In the genomic region with DNA sequence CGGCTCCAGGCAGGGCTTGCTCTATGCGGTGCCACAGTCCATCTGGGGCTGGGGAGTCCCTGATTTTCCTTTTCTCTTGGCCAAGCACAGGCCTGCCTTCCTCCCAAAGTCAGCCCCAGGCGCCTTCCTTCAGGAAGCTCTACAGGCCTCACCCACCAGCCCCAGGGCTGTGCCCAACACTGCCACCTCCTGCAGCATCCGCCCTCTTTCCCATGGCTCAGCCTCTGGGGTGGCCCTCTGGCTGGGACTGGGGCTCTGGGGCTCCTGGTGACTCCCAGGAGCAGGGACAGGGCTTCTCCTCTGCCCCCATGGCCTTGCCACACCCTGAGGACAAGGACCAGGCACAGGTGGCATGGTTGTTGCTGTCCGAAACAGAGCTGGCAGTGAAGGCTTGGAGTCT, we compare ENCODE assay signal across 9 cellular contexts. TPM values are rescaled to one million over a fixed set of nuclear protein-coding genes. Genes with fewer than 3 reads are reported as not detected.
A peak's percentile ranks its signal among the peaks of the same experiment; 100 is the strongest.
DNase-seq lines count a peak whose midpoint lies in the region; ATAC-seq, FAIRE-seq and TF ChIP-seq lines count a peak whose summit lies in the region.
"Had no signal": no experiment of that assay in that cellular context is flagged by ENCODE, and none has a peak within 500 bp of the region (broad histone marks: within the 10 kb centered on the region; RNA-seq: fewer than 3 reads in every experiment).

No MANE protein-coding gene starts in this region.

- H3K4me1 Mint-ChIP-seq in CD4-positive, alpha-beta T cell (ENCODE audit: low read depth) = peaks cover 4% of the 10 kb centered on the region

- no peak for FAIRE-seq in GM19239 (lab: Jason Lieb, UNC)

- intact Hi-C loops in CD4-positive, alpha-beta T cell (cut with DNase I, micrococcal nuclease) = no loop called here
- intact Hi-C loops in Right ventricle myocardium superior (cut with DNase I) = no loop called here

- H3K9me3 Mint-ChIP-seq in CD4-positive, alpha-beta T cell = no peaks in the 10 kb centered on the region

- no peak overlapping the region for H3K27ac Mint-ChIP-seq in CD4-positive, alpha-beta T cell

- no peak for ATAC-seq in CD4-positive, alpha-beta T cell (ENCODE audit: poor library complexity)
- ATAC-seq in SK-N-SH treated with all-trans-retinoic acid at 6 μM for 48 hours (peak; percentile 5; the same call in 1 of the 3 replicates), Right ventricle myocardium superior (ENCODE audit: poor library complexity) (peak; percentile 24), GM21576 (IDR thresholded peaks at IDR 0.05; ENCODE audit: unreplicated experiment) (no peak)

- H3K27ac ChIP-seq in CD4-positive, alpha-beta T cell (ENCODE audit: low read depth, low read length) = no peak overlapping the region
- H3K27ac ChIP-seq in parathyroid adenoma = peak overlapping the region; percentile 24

- H2AFZ ChIP-seq in parathyroid adenoma = peak overlapping the region; percentile 90

- H3K9ac ChIP-seq in parathyroid adenoma = no peak overlapping the region

- CTCF ChIA-PET in CD4-positive, alpha-beta T cell (lab: Charles Lee) = interaction anchor here (1.0 to 1.8 kb wide), 2 partner anchors 28 to 32 kb away, joined by 3 to 4 read pairs; no protein-coding TSS in a partner anchor

- peak overlapping the region; percentile 50 for H3K4me3 ChIP-seq in parathyroid adenoma (ENCODE audit: low read depth, low read length)

- no peaks in the 10 kb centered on the region for H3K36me3 ChIP-seq in parathyroid adenoma (ENCODE audit: control insufficient read depth, insufficient read depth, low read length)

- no peaks in the 10 kb centered on the region for H3K9me3 ChIP-seq in CD4-positive, alpha-beta T cell (ENCODE audit: control insufficient read depth, low read length)
- H3K9me3 ChIP-seq in parathyroid adenoma (ENCODE audit: control insufficient read depth, low read length) = no peaks in the 10 kb centered on the region

- no peaks in the 10 kb centered on the region for H3K27me3 Mint-ChIP-seq in CD4-positive, alpha-beta T cell

- H3K27me3 ChIP-seq in CD4-positive, alpha-beta T cell (ENCODE audit: control insufficient read depth, insufficient read depth, low read length) = no peaks in the 10 kb centered on the region
- H3K27me3 ChIP-seq in parathyroid adenoma (ENCODE audit: control insufficient read depth, insufficient read depth, low read length) = no peaks in the 10 kb centered on the region

- H3K4me1 ChIP-seq in parathyroid adenoma = no peaks in the 10 kb centered on the region

- DNase-seq in CD4-positive, alpha-beta T cell = no peak
- no peak for DNase-seq in Right ventricle myocardium superior
- DNase-seq in stimulated activated CD4-positive, alpha-beta T cell treated with anti-CD3 and anti-CD28 coated beads, Interleukin-4, amount 100 ng/mL, for 4 hours = no peak
- DNase-seq in GM19239 (ENCODE audit: insufficient read length, low spot score) = no peak
- DNase-seq in globus pallidus (ENCODE audit: low spot score) = no peak
- DNase-seq: erythroblast had no signal

- POLR2A ChIA-PET in CD4-positive, alpha-beta T cell (lab: Charles Lee) = interaction anchor here (1.3 kb wide), 1 partner anchor 32 kb away, joined by 4 read pairs; no protein-coding TSS in a partner anchor

- peak overlapping the region; percentile 87 for H3K4me2 ChIP-seq in parathyroid adenoma (ENCODE audit: low read length)

- H3K79me2 ChIP-seq in parathyroid adenoma = no peaks in the 10 kb centered on the region

- TF ChIP-seq CTCF in CD4-positive, alpha-beta T cell (IDR thresholded peaks at IDR 0.05) = no peak
- TF ChIP-seq CTCF in parathyroid adenoma (IDR thresholded peaks at IDR 0.05) = no peak

- H3K36me3 Mint-ChIP-seq in CD4-positive, alpha-beta T cell (ENCODE audit: low read depth) = no peaks in the 10 kb centered on the region

- peak overlapping the region; percentile 45 for H3K4me3 Mint-ChIP-seq in CD4-positive, alpha-beta T cell

TF ChIP-seq in SK-N-SH treated with all-trans-retinoic acid at 6 μM for 48 hours, 23 proteins besides CTCF, POLR2A, EP300 and RAD21:
- TF ChIP-seq ZFP30 (CRISPR knock-in tag; IDR thresholded peaks at IDR 0.05) (no peak), CSDC2 (CRISPR knock-in tag; IDR thresholded peaks at IDR 0.05) (no peak), OSR1 (CRISPR knock-in tag; IDR thresholded peaks at IDR 0.05) (no peak), PPARA (CRISPR knock-in tag; IDR thresholded peaks at IDR 0.05; ENCODE audit: borderline replicate concordance) (no peak), ZNF565 (CRISPR knock-in tag; conservative IDR thresholded peaks at IDR 0.05; ENCODE audit: low read depth) (no peak)
- TF ChIP-seq, protein P1, sequence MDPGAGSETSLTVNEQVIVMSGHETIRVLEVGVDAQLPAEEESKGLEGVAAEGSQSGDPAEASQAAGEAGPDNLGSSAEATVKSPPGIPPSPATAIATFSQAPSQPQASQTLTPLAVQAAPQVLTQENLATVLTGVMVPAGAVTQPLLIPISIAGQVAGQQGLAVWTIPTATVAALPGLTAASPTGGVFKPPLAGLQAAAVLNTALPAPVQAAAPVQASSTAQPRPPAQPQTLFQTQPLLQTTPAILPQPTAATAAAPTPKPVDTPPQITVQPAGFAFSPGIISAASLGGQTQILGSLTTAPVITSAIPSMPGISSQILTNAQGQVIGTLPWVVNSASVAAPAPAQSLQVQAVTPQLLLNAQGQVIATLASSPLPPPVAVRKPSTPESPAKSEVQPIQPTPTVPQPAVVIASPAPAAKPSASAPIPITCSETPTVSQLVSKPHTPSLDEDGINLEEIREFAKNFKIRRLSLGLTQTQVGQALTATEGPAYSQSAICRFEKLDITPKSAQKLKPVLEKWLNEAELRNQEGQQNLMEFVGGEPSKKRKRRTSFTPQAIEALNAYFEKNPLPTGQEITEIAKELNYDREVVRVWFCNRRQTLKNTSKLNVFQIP (CRISPR knock-in tag; IDR thresholded peaks at IDR 0.05; ENCODE audit: borderline replicate concordance, low read depth) = no peak
- TF ChIP-seq, protein P2, sequence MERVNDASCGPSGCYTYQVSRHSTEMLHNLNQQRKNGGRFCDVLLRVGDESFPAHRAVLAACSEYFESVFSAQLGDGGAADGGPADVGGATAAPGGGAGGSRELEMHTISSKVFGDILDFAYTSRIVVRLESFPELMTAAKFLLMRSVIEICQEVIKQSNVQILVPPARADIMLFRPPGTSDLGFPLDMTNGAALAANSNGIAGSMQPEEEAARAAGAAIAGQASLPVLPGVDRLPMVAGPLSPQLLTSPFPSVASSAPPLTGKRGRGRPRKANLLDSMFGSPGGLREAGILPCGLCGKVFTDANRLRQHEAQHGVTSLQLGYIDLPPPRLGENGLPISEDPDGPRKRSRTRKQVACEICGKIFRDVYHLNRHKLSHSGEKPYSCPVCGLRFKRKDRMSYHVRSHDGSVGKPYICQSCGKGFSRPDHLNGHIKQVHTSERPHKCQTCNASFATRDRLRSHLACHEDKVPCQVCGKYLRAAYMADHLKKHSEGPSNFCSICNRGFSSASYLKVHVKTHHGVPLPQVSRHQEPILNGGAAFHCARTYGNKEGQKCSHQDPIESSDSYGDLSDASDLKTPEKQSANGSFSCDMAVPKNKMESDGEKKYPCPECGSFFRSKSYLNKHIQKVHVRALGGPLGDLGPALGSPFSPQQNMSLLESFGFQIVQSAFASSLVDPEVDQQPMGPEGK (CRISPR knock-in tag; IDR thresholded peaks at IDR 0.05; ENCODE audit: borderline replicate concordance) = no peak
TF ChIP-seq in SK-N-SH treated with all-trans-retinoic acid at 6 μM for 48 hours: peak in this region for 0.

RNA-seq across cellular contexts. Expression of a gene that starts 0.8 kb away (rescaled TPM):
- total RNA-seq in CD4-positive, alpha-beta T cell = 1 to 10 TPM in 1 of 2 experiments, under 1 TPM in 1; 0.81 to 1.3 TPM
- 9.4 TPM for total RNA-seq in Right ventricle myocardium superior

RNA-seq across cellular contexts. Expression of a gene that starts 42.9 kb away (rescaled TPM):
- total RNA-seq in CD4-positive, alpha-beta T cell = 1 to 10 TPM; 5.9 to 6.0 TPM
- total RNA-seq in Right ventricle myocardium superior = 23.3 TPM

RNA-seq across cellular contexts. Expression of a gene that starts 54.9 kb away (rescaled TPM):
- 100 to 1,000 TPM; 209 to 227 TPM for total RNA-seq in CD4-positive, alpha-beta T cell
- total RNA-seq in Right ventricle myocardium superior = 40.0 TPM

RNA-seq across cellular contexts. Expression of a gene that starts 55.1 kb away (rescaled TPM):
- 10 to 100 TPM; 16.4 to 17.7 TPM for total RNA-seq in CD4-positive, alpha-beta T cell
- total RNA-seq in Right ventricle myocardium superior = 14.1 TPM

Comparison
In these comparisons a context has a peak if more than half of its experiments do, and no peak if none do; other contexts are left out.
1. ATAC-seq: peak in SK-N-SH treated with all-trans-retinoic acid at 6 μM for 48 hours (single experiment) and Right ventricle myocardium superior (single experiment); none in CD4-positive, alpha-beta T cell (single experiment) and GM21576 (single experiment).